In the genomic region with DNA sequence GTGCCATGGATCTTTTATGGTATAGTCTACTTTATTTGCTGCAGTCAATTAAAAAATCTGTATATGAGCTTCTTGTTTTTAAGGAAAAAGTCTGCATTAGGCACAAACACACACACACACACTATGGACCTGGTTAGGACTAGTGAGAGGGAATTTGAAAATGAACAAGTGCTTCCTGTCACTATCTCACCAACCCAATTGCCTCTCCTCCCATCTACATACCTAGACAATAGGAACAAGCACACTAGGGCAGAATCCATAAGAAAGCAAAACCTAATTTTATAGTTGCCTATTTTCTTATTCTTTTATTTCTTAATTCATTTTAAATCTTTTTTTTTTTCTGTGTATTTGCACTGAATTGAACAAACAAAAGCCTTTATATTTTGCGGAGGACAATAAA, we compare ENCODE assay signal across 26 cellular contexts. TPM values are rescaled to one million over a fixed set of nuclear protein-coding genes. Genes with fewer than 3 reads are reported as not detected.
DNase-seq lines count a peak whose midpoint lies in the region; ATAC-seq, FAIRE-seq and TF ChIP-seq lines count a peak whose summit lies in the region.
"Had no signal": no experiment of that assay in that cellular context is flagged by ENCODE, and none has a peak within 500 bp of the region (broad histone marks: within the 10 kb centered on the region; RNA-seq: fewer than 3 reads in every experiment).

No MANE protein-coding gene starts in this region.

- CTCF ChIA-PET in Panc1 (lab: Charles Lee): interaction anchor here (0.6 kb wide), 2 partner anchors 491 to 529 kb away, joined by 6 read pairs; partner anchors contain the start of gene CBR4

- TF ChIP-seq CTCF in left ventricle myocardium inferior (IDR thresholded peaks at IDR 0.05; ENCODE audit: borderline replicate concordance) (no peak), right atrium auricular region (IDR thresholded peaks at IDR 0.05) (no peak), Panc1 (IDR thresholded peaks at IDR 0.05) (no peak), D721Med (IDR thresholded peaks at IDR 0.05; ENCODE audit: insufficient read depth, missing control alignments) (no peak)

- POLR2A ChIA-PET in Panc1 (lab: Charles Lee): no interaction called here

- no peak for DNase-seq in left ventricle myocardium inferior
- DNase-seq in right atrium auricular region (ENCODE audit: low spot score): no peak
- DNase-seq in Panc1 (ENCODE audit: low read depth, low spot score): no peak
- no peak for DNase-seq in D721Med (ENCODE audit: insufficient read length, low spot score)
- DNase-seq in left colon: no peak
- DNase-seq: AML-193; Caco-2; Calu3; CD4-positive, alpha-beta T cell; CD8-positive, alpha-beta T cell; DMS 273 treated with DMSO at 0.1 percent for 48 hours; DMS153; DMS53; DMS79; DND-41; EL; GDM1 had no signal

- H3K9me3 ChIP-seq in left ventricle myocardium inferior (replicated peaks) (no peaks in the 10 kb centered on the region), right atrium auricular region (no peaks in the 10 kb centered on the region), Panc1 (ENCODE audit: control insufficient read depth, insufficient read depth, low read depth, low read length) (no peaks in the 10 kb centered on the region)
- H3K9me3 ChIP-seq: A549; BLaER1 treated with 17β-estradiol and CSF1 and Interleukin-3, amounts not matched to agents 10 nM and 100 nM; Caco-2 had no signal

- intact Hi-C loops in left ventricle myocardium inferior (cut with micrococcal nuclease) (loop anchor here (10.0 kb wide), 1 partner anchor 395 kb away; no protein-coding TSS in a partner anchor), Panc1 (cut with micrococcal nuclease; ENCODE audit: unreplicated experiment) (loop anchor here (10.0 kb wide), 1 partner anchor 395 kb away; no protein-coding TSS in a partner anchor), left colon (cut with DNase I, micrococcal nuclease) (no loop called here)

- no peak for FAIRE-seq in D721Med (lab: Jason Lieb, UNC)
- FAIRE-seq: A549, GM12878, GM12892, GM18507, GM19239 had no signal

- H3K36me3 ChIP-seq in left ventricle myocardium inferior (no peaks in the 10 kb centered on the region), right atrium auricular region (no peaks in the 10 kb centered on the region), Panc1 (ENCODE audit: control insufficient read depth, insufficient read depth, low read length) (no peaks in the 10 kb centered on the region)
- H3K36me3 ChIP-seq: BLaER1 treated with 17β-estradiol and CSF1 and Interleukin-3, amounts not matched to agents 10 nM and 100 nM had no signal

- H3K27me3 ChIP-seq in left ventricle myocardium inferior (ENCODE audit: low read depth): no peaks in the 10 kb centered on the region
- H3K27me3 ChIP-seq in right atrium auricular region: no peaks in the 10 kb centered on the region
- H3K27me3 ChIP-seq in Panc1 (ENCODE audit: control insufficient read depth, insufficient read depth, low read length): no peaks in the 10 kb centered on the region
- H3K27me3 ChIP-seq: BLaER1 treated with 17β-estradiol and CSF1 and Interleukin-3, amounts not matched to agents 10 nM and 100 nM had no signal

- H3K4me3 ChIP-seq in left ventricle myocardium inferior (no peak overlapping the region), right atrium auricular region (no peak overlapping the region), Panc1 (ENCODE audit: low read depth in 2 of 2, low read length in 2 of 2) (peak overlapping the region; percentile 45 to 67)
- H3K4me3 ChIP-seq: A549; BLaER1 treated with 17β-estradiol and CSF1 and Interleukin-3, amounts not matched to agents 10 nM and 100 nM; GM12878 had no signal

- ATAC-seq in Panc1: peak; percentile 65; the same call in 1 of the 2 replicates
- no peak for ATAC-seq in left colon
- ATAC-seq: A549; CD8-positive, alpha-beta T cell; GM12878 had no signal

- in situ Hi-C loops in Panc1 (cut with HindIII; ENCODE audit: low pct_unique_long_range_greater_than_20kb, low sequenced_read_pairs): no loop called here

- no TSS peak for BruUV-seq in Panc1 (replicated peaks; lab: Mats Ljungman, UMichigan)

- H3K4me1 ChIP-seq in left ventricle myocardium inferior: peaks cover 85% of the 10 kb centered on the region
- H3K4me1 ChIP-seq in right atrium auricular region: peaks cover 0 to 12% of the 10 kb centered on the region in 2 donors
- H3K4me1 ChIP-seq in Panc1 (ENCODE audit: control insufficient read depth, insufficient read depth, low read length): no peaks in the 10 kb centered on the region; the same call in 1 of the 2 replicates
- H3K4me1 ChIP-seq: Caco-2 had no signal

- H3K27ac ChIP-seq in left ventricle myocardium inferior (replicated peaks) (peak overlapping the region; percentile 4), right atrium auricular region (peak overlapping the region in 1 of 2 donors; percentile 61), Panc1 (ENCODE audit: low read length) (peak overlapping the region; percentile 82)
- H3K27ac ChIP-seq: 22Rv1; BLaER1 treated with 17β-estradiol and CSF1 and Interleukin-3, amounts not matched to agents 10 nM and 100 nM; C4-2B had no signal

RNA-seq across cellular contexts. Expression of gene PALLD, which starts 22.7 kb away (rescaled TPM):
- total RNA-seq in left ventricle myocardium inferior (871 TPM), right atrium auricular region (100 to 1,000 TPM; 764 to 782 TPM), Panc1 (2021; ENCODE audit: unreplicated experiment) (6.5 TPM), left colon (100 to 1,000 TPM in 1 of 2 donors, 10 to 100 TPM in 1; 92.7 to 138 TPM)
- polyA plus RNA-seq in Panc1 (2012; ENCODE audit: insufficient read length): 4.5 TPM
- total RNA-seq: CD8-positive, alpha-beta T cell had no signal

RNA-seq across cellular contexts. Expression of gene DDX60L, which starts 39.3 kb away (rescaled TPM):
- 11.4 TPM for total RNA-seq in left ventricle myocardium inferior
- 1 to 10 TPM; 6.3 to 7.7 TPM for total RNA-seq in right atrium auricular region
- total RNA-seq in Panc1 (2021; ENCODE audit: unreplicated experiment): 7.5 TPM
- polyA plus RNA-seq in Panc1 (2012; ENCODE audit: insufficient read length): 3.0 TPM
- total RNA-seq in left colon: 10 to 100 TPM; 36.4 to 41.5 TPM
- total RNA-seq: G401 had no signal

Comparison
In these comparisons a context has a peak if more than half of its experiments do, and no peak if none do; other contexts are left out.
1. H3K4me3 ChIP-seq: peak in Panc1 (2 of 2); none in left ventricle myocardium inferior (single experiment) and right atrium auricular region (0 of 2).
2. RNA of gene PALLD, which starts 22.7 kb away (total RNA-seq): 871 TPM in left ventricle myocardium inferior (single experiment), 764 to 782 TPM in right atrium auricular region and 92.7 to 138 TPM in left colon; 6.5 TPM in Panc1 (single experiment); every median in the first group is over 10 times any median in the second.
3. intact Hi-C loops: an anchor here in left ventricle myocardium inferior (10.0 kb wide) and Panc1 (10.0 kb wide); none called in left colon.